13 cellular contexts compared by ENCODE assay signal in the genomic region with DNA sequence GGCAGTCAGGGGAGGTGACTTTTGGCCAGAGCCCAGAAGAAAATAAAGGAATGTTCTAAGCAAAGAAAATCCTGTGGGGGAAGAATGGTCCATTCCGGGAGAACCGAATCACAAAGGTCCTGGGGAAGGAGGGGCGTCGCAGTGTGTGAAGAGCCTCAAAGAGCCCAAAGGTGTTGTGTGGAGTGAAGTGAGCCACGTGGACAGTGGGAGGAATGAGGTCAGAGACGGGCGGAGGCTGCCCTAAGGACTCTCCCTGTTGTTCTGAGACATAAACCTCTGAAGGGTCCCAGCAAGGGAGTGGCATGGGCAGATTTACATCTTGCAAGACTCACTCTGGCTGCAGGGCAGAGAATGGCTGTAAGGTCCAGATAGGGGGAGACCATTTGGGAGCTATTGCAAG.
DNase-seq lines count a peak whose midpoint lies in the region; ATAC-seq and TF ChIP-seq lines count a peak whose summit lies in the region.
"Had no signal": no experiment of that assay in that cellular context is flagged by ENCODE, and none has a peak within 500 bp of the region (broad histone marks: within the 10 kb centered on the region; RNA-seq: fewer than 3 reads in every experiment).

No MANE protein-coding gene starts in this region.

- no peak overlapping the region for H4K91ac ChIP-seq in neuronal stem cell (ENCODE audit: low read depth, low read length, poor library complexity)

- H3K79me1 ChIP-seq in neuronal stem cell (ENCODE audit: low read depth, low read length), result no peaks in the 10 kb centered on the region

- H3K4me3 ChIP-seq in heart left ventricle (no peak overlapping the region), neuronal stem cell (ENCODE audit: low read length in 2 of 2) (no peak overlapping the region)
- H3K4me3 ChIP-seq: SK-N-MC had no signal

- ATAC-seq in heart left ventricle, result no peak

- H3K4me1 ChIP-seq in heart left ventricle (peaks cover 0 to 5% (median 0%) of the 10 kb centered on the region in 12 donors), neuronal stem cell (ENCODE audit: control insufficient read depth in 2 of 2, insufficient read depth in 1 of 2, low read depth in 1 of 2, low read length in 2 of 2) (peaks cover 0 to 5% of the 10 kb centered on the region in 2 donors)

- H3K4me1 Mint-ChIP-seq in endothelial cell (ENCODE audit: unreplicated experiment), result no peaks in the 10 kb centered on the region

- POLR2A ChIA-PET in RWPE1 (lab: Yijun Ruan, JAX; ENCODE audit: low non-redundant PET), result no interaction called here

- H3K9me3 Mint-ChIP-seq in endothelial cell (ENCODE audit: unreplicated experiment), result no peaks in the 10 kb centered on the region

- TF ChIP-seq CTCF in heart left ventricle (IDR thresholded peaks at IDR 0.05) (no peak), endothelial cell (IDR thresholded peaks at IDR 0.05; ENCODE audit: unreplicated experiment) (no peak), RWPE1 (conservative IDR thresholded peaks at IDR 0.05; ENCODE audit: low read depth) (no peak)

- no peak overlapping the region for H2AK5ac ChIP-seq in neuronal stem cell (ENCODE audit: low read depth, low read length)

- no peak overlapping the region for H3K9ac ChIP-seq in neuronal stem cell (ENCODE audit: low read depth, low read length, poor library complexity)

- H3K4me3 Mint-ChIP-seq in endothelial cell (ENCODE audit: unreplicated experiment), result no peak overlapping the region

- CTCF ChIA-PET in RWPE1 (lab: Yijun Ruan, JAX), result no interaction called here

- no peak overlapping the region for H2BK5ac ChIP-seq in neuronal stem cell (ENCODE audit: low read length)

- peak; percentile 63 for DNase-seq in cardiac septum (ENCODE audit: low spot score)
- no peak for DNase-seq in heart left ventricle
- no peak for DNase-seq in endothelial cell (ENCODE audit: low spot score)
- no peak for DNase-seq in neuronal stem cell (ENCODE audit: low spot score)
- no peak for DNase-seq in NCI-H1048 (lab: John Stamatoyannopoulos, UW)
- no peak for DNase-seq in RWPE1 (ENCODE audit: low spot score)
- DNase-seq in NCI-H2081 treated with DMSO at 0.1 percent for 48 hours (lab: John Stamatoyannopoulos, UW), result no peak
- DNase-seq: DMS153, NCI-H1417 treated with DMSO at 0.1 percent for 48 hours, NCI-H1930, NCI-H2171, Right ventricle myocardium superior had no signal

- H3K9me3 ChIP-seq in heart left ventricle, result no peaks in the 10 kb centered on the region
- H3K9me3 ChIP-seq in neuronal stem cell (replicated peaks in 1 of 2; ENCODE audit: control insufficient read depth in 2 of 2, insufficient read depth in 1 of 2, low read depth in 1 of 2, low read length in 2 of 2), result no peaks in the 10 kb centered on the region

- no peak overlapping the region for H3K23ac ChIP-seq in neuronal stem cell (ENCODE audit: low read depth, low read length, poor library complexity)

- no peaks in the 10 kb centered on the region for H3K36me3 ChIP-seq in heart left ventricle
- H3K36me3 ChIP-seq in neuronal stem cell (replicated peaks in 1 of 2; ENCODE audit: control insufficient read depth in 2 of 2, insufficient read depth in 2 of 2, low read length in 2 of 2), result no peaks in the 10 kb centered on the region

- H2BK15ac ChIP-seq in neuronal stem cell (ENCODE audit: low read length), result no peak overlapping the region

- peak overlapping the region; percentile 42 for H3K14ac ChIP-seq in neuronal stem cell (ENCODE audit: low read length)

- H3K27me3 Mint-ChIP-seq in endothelial cell (ENCODE audit: unreplicated experiment), result peaks cover 2% of the 10 kb centered on the region

- H3K27me3 ChIP-seq in heart left ventricle (no peaks in the 10 kb centered on the region), neuronal stem cell (ENCODE audit: control insufficient read depth in 3 of 3, insufficient read depth in 3 of 3, low read depth in 1 of 3, low read length in 3 of 3) (peaks cover 0 to 41% (median 0%) of the 10 kb centered on the region in 3 experiments)

- no peak overlapping the region for H3K4ac ChIP-seq in neuronal stem cell (ENCODE audit: low read length)

- no peak overlapping the region for H4K8ac ChIP-seq in neuronal stem cell (ENCODE audit: low read depth, low read length)

- no peak overlapping the region for H2BK12ac ChIP-seq in neuronal stem cell (ENCODE audit: low read length)

- peak overlapping the region; percentile 73 for H3K27ac Mint-ChIP-seq in endothelial cell (ENCODE audit: unreplicated experiment)

- H2BK120ac ChIP-seq in neuronal stem cell (ENCODE audit: low read depth, low read length), result no peak overlapping the region

- 64 to 76% (median 71%) methylated on average over 7 of the region's 7 CpGs for WGBS in heart left ventricle, 4 donors
- no CpG with 5 or more reads among the region's 7 CpGs for WGBS in neuronal stem cell (ENCODE audit: extremely low coverage in 2 of 2, insufficient read length in 2 of 2, insufficient replicate concordance in 1 of 2), 2 donors

- TF ChIP-seq POLR2A in heart left ventricle (IDR thresholded peaks at IDR 0.05), result no peak

- no peak overlapping the region for H3K4me2 ChIP-seq in neuronal stem cell (ENCODE audit: insufficient read depth, low read length, poor library complexity, severe bottlenecking)

- H3K36me3 Mint-ChIP-seq in endothelial cell (ENCODE audit: low read depth, unreplicated experiment), result peaks cover 4% of the 10 kb centered on the region

- no peak overlapping the region for H3K18ac ChIP-seq in neuronal stem cell (ENCODE audit: low read length)

- H3K27ac ChIP-seq in heart left ventricle (no peak overlapping the region), neuronal stem cell (replicated peaks; ENCODE audit: low read length) (no peak overlapping the region), RWPE1 (no peak overlapping the region)
- H3K27ac ChIP-seq: SK-N-MC had no signal

- intact Hi-C loops in cardiac septum (cut with DNase I) (no loop called here), heart left ventricle (cut with DNase I) (no loop called here)

- no peak overlapping the region for H2AFZ ChIP-seq in neuronal stem cell (ENCODE audit: low read length)
